8 cellular contexts compared by ENCODE assay signal in genomic region chr15:43574607-43575006, GRCh38. TPM values are rescaled to one million over a fixed set of nuclear protein-coding genes. Genes with fewer than 3 reads are reported as not detected.
"Had no signal": no experiment of that assay in that cellular context is flagged by ENCODE, and none has a peak within 500 bp of the region (broad histone marks: within the 10 kb centered on the region; RNA-seq: fewer than 3 reads in every experiment).

No MANE protein-coding gene starts in this region.

RNA-seq across cellular contexts. Expression of gene CKMT1B, which starts 19.2 kb away (rescaled TPM):
- total RNA-seq: left ventricle myocardium inferior; lung microvascular endothelial cell; mononuclear cell; myocyte; naive thymus-derived CD4-positive, alpha-beta T cell had no signal
- polyA plus RNA-seq: immature natural killer cell; naive thymus-derived CD4-positive, alpha-beta T cell had no signal

RNA-seq across cellular contexts. Expression of gene STRC, which starts 44.0 kb away (rescaled TPM):
- total RNA-seq: left ventricle myocardium inferior, left ventricle myocardium superior, lower lobe of right lung, lung microvascular endothelial cell had no signal
- polyA plus RNA-seq: immature natural killer cell; naive thymus-derived CD4-positive, alpha-beta T cell had no signal
